Comparison of ENCODE assay signal across 8 cellular contexts in the genomic region with DNA sequence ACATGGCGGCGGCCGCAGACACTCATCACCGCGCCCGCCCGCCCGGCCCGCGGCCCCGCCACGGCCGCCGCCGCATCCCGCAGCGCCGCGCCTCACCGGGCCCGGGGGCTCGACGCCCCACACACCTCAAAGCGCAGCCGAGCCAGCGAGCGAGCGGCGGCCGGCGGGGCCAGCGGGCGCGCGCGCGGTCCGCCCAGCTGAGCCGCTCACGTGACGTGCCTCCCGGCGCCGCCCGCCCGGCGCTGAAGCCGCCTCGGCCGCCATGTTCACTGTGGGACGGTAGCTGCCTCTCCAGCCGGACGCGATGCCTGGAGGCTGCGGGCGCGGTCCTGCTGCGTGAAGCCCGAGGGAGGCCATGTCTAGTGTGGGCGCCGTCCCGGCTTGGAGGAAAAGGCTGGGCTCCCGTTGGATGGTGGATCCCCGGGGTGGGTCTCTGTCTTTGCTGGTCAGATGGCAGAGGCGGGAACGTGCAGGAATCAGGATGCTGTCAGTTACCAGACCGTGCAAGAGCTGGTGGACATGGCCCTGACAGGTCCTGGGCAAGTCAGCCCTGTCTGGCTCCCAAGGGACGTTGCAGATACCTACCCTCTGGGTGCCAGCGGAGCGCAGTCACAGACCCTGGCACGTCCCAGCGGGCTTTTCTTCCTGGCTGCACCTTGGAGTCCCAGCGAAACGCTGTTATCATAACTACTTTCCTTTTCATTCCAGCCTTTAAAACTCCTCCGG. TPM values are rescaled to one million over a fixed set of nuclear protein-coding genes. Genes with fewer than 3 reads are reported as not detected.
DNase-seq lines count a peak whose midpoint lies in the region; ATAC-seq and TF ChIP-seq lines count a peak whose summit lies in the region.

A gene with protein sequence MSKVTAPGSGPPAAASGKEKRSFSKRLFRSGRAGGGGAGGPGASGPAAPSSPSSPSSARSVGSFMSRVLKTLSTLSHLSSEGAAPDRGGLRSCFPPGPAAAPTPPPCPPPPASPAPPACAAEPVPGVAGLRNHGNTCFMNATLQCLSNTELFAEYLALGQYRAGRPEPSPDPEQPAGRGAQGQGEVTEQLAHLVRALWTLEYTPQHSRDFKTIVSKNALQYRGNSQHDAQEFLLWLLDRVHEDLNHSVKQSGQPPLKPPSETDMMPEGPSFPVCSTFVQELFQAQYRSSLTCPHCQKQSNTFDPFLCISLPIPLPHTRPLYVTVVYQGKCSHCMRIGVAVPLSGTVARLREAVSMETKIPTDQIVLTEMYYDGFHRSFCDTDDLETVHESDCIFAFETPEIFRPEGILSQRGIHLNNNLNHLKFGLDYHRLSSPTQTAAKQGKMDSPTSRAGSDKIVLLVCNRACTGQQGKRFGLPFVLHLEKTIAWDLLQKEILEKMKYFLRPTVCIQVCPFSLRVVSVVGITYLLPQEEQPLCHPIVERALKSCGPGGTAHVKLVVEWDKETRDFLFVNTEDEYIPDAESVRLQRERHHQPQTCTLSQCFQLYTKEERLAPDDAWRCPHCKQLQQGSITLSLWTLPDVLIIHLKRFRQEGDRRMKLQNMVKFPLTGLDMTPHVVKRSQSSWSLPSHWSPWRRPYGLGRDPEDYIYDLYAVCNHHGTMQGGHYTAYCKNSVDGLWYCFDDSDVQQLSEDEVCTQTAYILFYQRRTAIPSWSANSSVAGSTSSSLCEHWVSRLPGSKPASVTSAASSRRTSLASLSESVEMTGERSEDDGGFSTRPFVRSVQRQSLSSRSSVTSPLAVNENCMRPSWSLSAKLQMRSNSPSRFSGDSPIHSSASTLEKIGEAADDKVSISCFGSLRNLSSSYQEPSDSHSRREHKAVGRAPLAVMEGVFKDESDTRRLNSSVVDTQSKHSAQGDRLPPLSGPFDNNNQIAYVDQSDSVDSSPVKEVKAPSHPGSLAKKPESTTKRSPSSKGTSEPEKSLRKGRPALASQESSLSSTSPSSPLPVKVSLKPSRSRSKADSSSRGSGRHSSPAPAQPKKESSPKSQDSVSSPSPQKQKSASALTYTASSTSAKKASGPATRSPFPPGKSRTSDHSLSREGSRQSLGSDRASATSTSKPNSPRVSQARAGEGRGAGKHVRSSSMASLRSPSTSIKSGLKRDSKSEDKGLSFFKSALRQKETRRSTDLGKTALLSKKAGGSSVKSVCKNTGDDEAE (N-terminal part only) (minus strand): TSS at position 186 of the 726 bp plus-strand sequence. CDS start 182 bp downstream, at position 4.

- peak within 1 kb of the TSS; percentile 56 to 76 for H3K4me3 ChIP-seq in left lung

- no peak for TF ChIP-seq CTCF in left lung (IDR thresholded peaks at IDR 0.05)

- peaks cover 11 to 41% of the 10 kb centered on the region in 2 donors for H3K4me1 ChIP-seq in left lung

- H3K27ac ChIP-seq in left lung, result peak within 1 kb of the TSS; percentile 39 to 80

- H3K9me3 ChIP-seq in left lung, result no peaks in the 10 kb centered on the region

- peak; percentile 97 for DNase-seq in CD1c-positive myeloid dendritic cell (ENCODE audit: extremely low spot score)
- DNase-seq in NCI-H748 treated with DMSO at 0.1 percent for 48 hours (lab: John Stamatoyannopoulos, UW), result peak; percentile 74
- DNase-seq in activated CD4-positive, alpha-beta T cell treated with anti-CD3 and anti-CD28 coated beads, Interleukin-2, amount 50 U/mL, for 4 hours, result peak; percentile 84 to 86
- DNase-seq in dermis blood vessel endothelial cell, result peak; percentile 98
- peak; percentile 96 to 99 for DNase-seq in left lung
- peak; percentile 89 to 93 for DNase-seq in stimulated activated CD4-positive, alpha-beta T cell treated with anti-CD3 and anti-CD28 coated beads, Interleukin-2, amount 100 ng/mL, for 24 hours

- H3K36me3 ChIP-seq in left lung, result no peaks in the 10 kb centered on the region

- intact Hi-C loops in left lung (cut with DNase I), result no loop called here

- H3K27me3 ChIP-seq in left lung, result peaks cover 0 to 11% of the 10 kb centered on the region in 2 donors

- ATAC-seq in GM19452 (IDR thresholded peaks at IDR 0.05; ENCODE audit: unreplicated experiment), result peak; percentile 94
- peak; percentile 88 for ATAC-seq in HG03571 (IDR thresholded peaks at IDR 0.05; ENCODE audit: unreplicated experiment)
- ATAC-seq in left lung, result peak; percentile 100

RNA-seq across cellular contexts. Expression of the gene that starts here (rescaled TPM):
- total RNA-seq in dermis blood vessel endothelial cell (37.8 and 43.7 TPM in 2 replicates), left lung (10 to 100 TPM; 10.9 to 17.7 TPM)

Comparison
In these comparisons a context has a peak if more than half of its experiments do, and no peak if none do; other contexts are left out.
1. Peak in every context shown above with its lines: DNase-seq, ATAC-seq, H3K4me3 ChIP-seq and H3K27ac ChIP-seq.